In genomic region chr2:21667638-21668037, GRCh38 we compare ENCODE assay signal across 27 cellular contexts.
"Had no signal": no experiment of that assay in that cellular context is flagged by ENCODE, and none has a peak within 500 bp of the region (broad histone marks: within the 10 kb centered on the region; RNA-seq: fewer than 3 reads in every experiment).

No MANE protein-coding gene starts in this region.

- H3K9me3 ChIP-seq: left ventricle myocardium inferior, pancreas, prostate gland, sigmoid colon, spleen, stomach, testis, thyroid gland, transverse colon, upper lobe of left lung, vagina had no signal

- ATAC-seq: naive thymus-derived CD8-positive, alpha-beta T cell; pancreas; right cardiac atrium; stimulated activated memory B cell treated with anti-CD40 and anti-IgM and Interleukin-4, amounts not matched to agents 10 μg/mL and 1 μg/mL and 100 μg/mL, for 72 hours; stimulated activated naive CD8-positive, alpha-beta T cell treated with anti-CD3 and anti-CD28 coated beads, Interleukin-15, Interleukin-2, amounts not matched to agents 100 U/mL and 50 U/mL, for 24 hours had no signal

- H3K27me3 Mint-ChIP-seq: naive thymus-derived CD8-positive, alpha-beta T cell; stimulated activated memory B cell treated with anti-CD40 and anti-IgM and Interleukin-4, amounts not matched to agents 10 μg/mL and 1 μg/mL and 100 μg/mL, for 72 hours had no signal

- H3K4me1 ChIP-seq: pancreas, prostate gland, sigmoid colon, spleen, stomach, testis, thyroid gland, transverse colon, upper lobe of left lung, vagina had no signal

- DNase-seq: hypothalamus; islet precursor cell; left ventricle myocardium inferior; midbrain; naive thymus-derived CD8-positive, alpha-beta T cell; nucleus accumbens; pancreas; posterior cingulate gyrus; retina; right cardiac atrium; sigmoid colon; small intestine; spleen; stimulated activated CD4-positive, alpha-beta T cell treated with anti-CD3 and anti-CD28 coated beads, Interleukin-4, amount 100 ng/mL, for 4 hours; stimulated activated CD8-positive, alpha-beta memory T cell treated with anti-CD3 and anti-CD28 coated beads, Interleukin-4, amount 100 ng/mL, for 48 hours; stimulated activated naive CD8-positive, alpha-beta T cell treated with anti-CD3 and anti-CD28 coated beads, Interleukin-15, Interleukin-2, amounts not matched to agents 100 U/mL and 50 U/mL, for 24 hours; stomach; testis; thyroid gland; transverse colon; upper lobe of left lung had no signal

- H3K4me3 ChIP-seq: left ventricle myocardium inferior, lung, pancreas, prostate gland, sigmoid colon, spleen, stomach, testis, thyroid gland, transverse colon, upper lobe of left lung, vagina had no signal

- H3K27ac Mint-ChIP-seq: naive thymus-derived CD8-positive, alpha-beta T cell; nephron; stimulated activated memory B cell treated with anti-CD40 and anti-IgM and Interleukin-4, amounts not matched to agents 10 μg/mL and 1 μg/mL and 100 μg/mL, for 72 hours had no signal

- H3K36me3 ChIP-seq: left ventricle myocardium inferior, pancreas, prostate gland, sigmoid colon, spleen, stomach, thyroid gland, transverse colon, upper lobe of left lung, vagina had no signal

- H3K27ac ChIP-seq: pancreas, prostate gland, sigmoid colon, spleen, stomach, testis, thyroid gland, transverse colon, upper lobe of left lung, vagina had no signal

- H3K4me3 Mint-ChIP-seq: naive thymus-derived CD8-positive, alpha-beta T cell; nephron; neural crest cell; stimulated activated memory B cell treated with anti-CD40 and anti-IgM and Interleukin-4, amounts not matched to agents 10 μg/mL and 1 μg/mL and 100 μg/mL, for 72 hours had no signal

- H3K4me1 Mint-ChIP-seq: naive thymus-derived CD8-positive, alpha-beta T cell; neural crest cell; stimulated activated memory B cell treated with anti-CD40 and anti-IgM and Interleukin-4, amounts not matched to agents 10 μg/mL and 1 μg/mL and 100 μg/mL, for 72 hours had no signal

- H3K27me3 ChIP-seq: pancreas, sigmoid colon, spleen, stomach, testis, thyroid gland, transverse colon, upper lobe of left lung, vagina had no signal

- H3K36me3 Mint-ChIP-seq: naive thymus-derived CD8-positive, alpha-beta T cell; stimulated activated memory B cell treated with anti-CD40 and anti-IgM and Interleukin-4, amounts not matched to agents 10 μg/mL and 1 μg/mL and 100 μg/mL, for 72 hours had no signal

- H3K9me3 Mint-ChIP-seq: nephron, neural crest cell had no signal
